Comparison of ENCODE assay signal across 9 cellular contexts in genomic region chr2:135052997-135053474, GRCh38. TPM values are rescaled to one million over a fixed set of nuclear protein-coding genes. Genes with fewer than 3 reads are reported as not detected.
DNase-seq lines count a peak whose midpoint lies in the region; ATAC-seq and TF ChIP-seq lines count a peak whose summit lies in the region.
"Had no signal": no experiment of that assay in that cellular context is flagged by ENCODE, and none has a peak within 500 bp of the region (broad histone marks: within the 10 kb centered on the region; RNA-seq: fewer than 3 reads in every experiment).

No MANE protein-coding gene starts in this region.

- peaks cover 3% of the 10 kb centered on the region for H3K36me3 Mint-ChIP-seq in progenitor cell of endocrine pancreas (ENCODE audit: insufficient read depth)

- peaks cover 29% of the 10 kb centered on the region for H3K4me1 Mint-ChIP-seq in progenitor cell of endocrine pancreas (ENCODE audit: low read depth)

- no peaks in the 10 kb centered on the region for H3K27me3 Mint-ChIP-seq in progenitor cell of endocrine pancreas

- H3K27ac Mint-ChIP-seq in progenitor cell of endocrine pancreas, result peak overlapping the region; percentile 100

- TF ChIP-seq CTCF in fibroblast of mammary gland (conservative IDR thresholded peaks at IDR 0.05; ENCODE audit: control insufficient read depth, insufficient read depth, low read depth, low read length) (no peak), progenitor cell of endocrine pancreas (IDR thresholded peaks at IDR 0.05; ENCODE audit: unreplicated experiment) (no peak), omental fat pad (IDR thresholded peaks at IDR 0.05) (no peak)

- H3K4me3 ChIP-seq in fibroblast of mammary gland (ENCODE audit: control insufficient read depth, low read depth, low read length), result peak overlapping the region; percentile 98

- no peaks in the 10 kb centered on the region for H3K9me3 Mint-ChIP-seq in progenitor cell of endocrine pancreas (ENCODE audit: low read depth)

- peak; percentile 39 for ATAC-seq in HG03175 (IDR thresholded peaks at IDR 0.05; ENCODE audit: unreplicated experiment)
- ATAC-seq in omental fat pad (ENCODE audit: low FRiP score), result no peak

- H3K4me3 Mint-ChIP-seq in progenitor cell of endocrine pancreas (ENCODE audit: low read depth), result peak overlapping the region; percentile 98

- DNase-seq in NCI-H82 (lab: John Stamatoyannopoulos, UW) (peak; percentile 37), NCI-H82 treated with DMSO at 0.1 percent for 48 hours (lab: John Stamatoyannopoulos, UW; ENCODE audit: unreplicated experiment) (no peak), fibroblast of mammary gland (ENCODE audit: low read depth) (no peak), progenitor cell of endocrine pancreas (ENCODE audit: low spot score, unreplicated experiment) (no peak), omental fat pad (ENCODE audit: low spot score) (no peak), NCI-H446 treated with DMSO at 0.1 percent for 48 hours (lab: John Stamatoyannopoulos, UW) (no peak)
- DNase-seq in activated CD4-positive, alpha-beta T cell treated with anti-CD3 and anti-CD28 coated beads, Interleukin-2, amount 50 U/mL, for 48 hours, result peak; percentile 30 to 44

RNA-seq across cellular contexts. Expression of gene RAB3GAP1, which starts 0.9 kb away (rescaled TPM):
- total RNA-seq in progenitor cell of endocrine pancreas, result 33.7 and 34.7 TPM in 2 replicates
- total RNA-seq in omental fat pad, result 10 to 100 TPM; 34.4 to 53.3 (median 45.1) TPM

RNA-seq across cellular contexts. Expression of gene MAP3K19, which starts 5.8 kb away (rescaled TPM):
- total RNA-seq in progenitor cell of endocrine pancreas (not detected in 2 replicates), omental fat pad (not detected)
- total RNA-seq: glomerular endothelial cell had no signal

Comparison
In these comparisons a context has a peak if more than half of its experiments do, and no peak if none do; other contexts are left out.
1. DNase-seq: peak in NCI-H82 (single experiment) and activated CD4-positive, alpha-beta T cell treated with anti-CD3 and anti-CD28 coated beads, Interleukin-2, amount 50 U/mL, for 48 hours (2 of 2); none in NCI-H82 treated with DMSO at 0.1 percent for 48 hours (single experiment), fibroblast of mammary gland (single experiment), progenitor cell of endocrine pancreas (single experiment), omental fat pad (single experiment) and NCI-H446 treated with DMSO at 0.1 percent for 48 hours (single experiment).